11 cellular contexts compared by ENCODE assay signal in the genomic region with DNA sequence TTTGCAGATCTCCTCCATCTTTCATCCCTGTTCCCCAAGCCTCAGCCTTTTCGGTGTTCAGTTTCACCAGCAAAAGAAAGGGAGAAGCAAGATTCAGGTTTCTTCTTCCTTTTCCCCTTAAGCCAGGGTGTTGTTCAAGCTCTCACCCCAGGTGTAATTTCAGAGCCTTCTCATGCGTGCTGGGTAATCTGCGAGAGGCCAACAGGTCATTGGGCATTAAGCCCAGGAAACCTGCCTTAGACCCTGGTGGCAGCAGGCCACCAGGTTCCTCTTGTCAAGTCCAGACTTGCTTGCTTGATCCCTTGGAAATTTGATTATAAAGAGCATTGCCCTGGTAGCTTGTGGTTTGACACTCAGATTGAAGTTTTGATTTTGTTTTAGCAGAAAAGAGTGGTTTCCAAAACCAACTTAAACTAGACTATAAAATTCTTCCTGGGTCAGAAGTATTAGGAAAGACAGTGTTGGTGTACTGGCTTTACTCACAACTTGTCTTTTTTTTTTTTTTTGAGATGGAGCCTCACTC. TPM values are rescaled to one million over a fixed set of nuclear protein-coding genes. Genes with fewer than 3 reads are reported as not detected.
A peak's percentile ranks its signal among the peaks of the same experiment; 100 is the strongest.
DNase-seq lines count a peak whose midpoint lies in the region; ATAC-seq lines count a peak whose summit lies in the region.
"Had no signal": no experiment of that assay in that cellular context is flagged by ENCODE, and none has a peak within 500 bp of the region (broad histone marks: within the 10 kb centered on the region; RNA-seq: fewer than 3 reads in every experiment).

No MANE protein-coding gene starts in this region.

- no peaks in the 10 kb centered on the region for H3K4me1 ChIP-seq in trophoblast cell (ENCODE audit: control insufficient read depth in 1 of 2, insufficient read depth in 2 of 2, low read length in 2 of 2)

- H3K4ac ChIP-seq in trophoblast cell (ENCODE audit: low read depth, low read length), result peak overlapping the region; percentile 14

- no CpG with 5 or more reads among the region's 3 CpGs for WGBS in trophoblast cell (ENCODE audit: extremely low coverage, insufficient coverage, insufficient read length)

- no peak overlapping the region for H2BK120ac ChIP-seq in trophoblast cell (ENCODE audit: insufficient read depth, low read length, poor library complexity)

- no peak for ATAC-seq in effector memory CD8-positive, alpha-beta T cell (replicated peaks)
- no peak for ATAC-seq in GM21528 (IDR thresholded peaks at IDR 0.05; ENCODE audit: low FRiP score, unreplicated experiment)

- H3K27ac ChIP-seq in trophoblast cell (ENCODE audit: low read depth, low read length), result no peak overlapping the region

- peak overlapping the region; percentile 22 for H3K9ac ChIP-seq in trophoblast cell (ENCODE audit: low read length)

- H3K14ac ChIP-seq in trophoblast cell (ENCODE audit: low read length), result no peak overlapping the region

- peaks cover 13% of the 10 kb centered on the region for H3K4me1 Mint-ChIP-seq in T-helper 1 cell treated with Interleukin-12 subunit alpha and Interleukin-12 subunit beta and Interleukin-4 antibody, amounts not matched to agents 30 μg/mL and 1 μg/mL, for 36 hours (ENCODE audit: low read depth)
- H3K4me1 Mint-ChIP-seq in effector memory CD8-positive, alpha-beta T cell (ENCODE audit: low read depth in 2 of 2), result peaks cover under 1 to 2% of the 10 kb centered on the region in 2 donors

- H4K12ac ChIP-seq in trophoblast cell (ENCODE audit: low read depth, low read length), result no peak overlapping the region

- no peak overlapping the region for H3K4me3 Mint-ChIP-seq in T-helper 1 cell treated with Interleukin-12 subunit alpha and Interleukin-12 subunit beta and Interleukin-4 antibody, amounts not matched to agents 30 μg/mL and 1 μg/mL, for 36 hours
- no peak overlapping the region for H3K4me3 Mint-ChIP-seq in effector memory CD8-positive, alpha-beta T cell

- H3K18ac ChIP-seq in trophoblast cell (ENCODE audit: low read length), result no peak overlapping the region

- no peak overlapping the region for H2BK12ac ChIP-seq in trophoblast cell (ENCODE audit: low read length)

- H3K9me3 ChIP-seq in trophoblast cell (ENCODE audit: insufficient read depth, low read depth, low read length), result no peaks in the 10 kb centered on the region

- H3K79me1 ChIP-seq in trophoblast cell (ENCODE audit: low read length), result peaks cover 3% of the 10 kb centered on the region

- no peaks in the 10 kb centered on the region for H3K27me3 Mint-ChIP-seq in T-helper 1 cell treated with Interleukin-12 subunit alpha and Interleukin-12 subunit beta and Interleukin-4 antibody, amounts not matched to agents 30 μg/mL and 1 μg/mL, for 36 hours (ENCODE audit: low read depth)
- H3K27me3 Mint-ChIP-seq in effector memory CD8-positive, alpha-beta T cell, result no peaks in the 10 kb centered on the region

- H3K9me3 Mint-ChIP-seq in T-helper 1 cell treated with Interleukin-12 subunit alpha and Interleukin-12 subunit beta and Interleukin-4 antibody, amounts not matched to agents 30 μg/mL and 1 μg/mL, for 36 hours, result no peaks in the 10 kb centered on the region
- no peaks in the 10 kb centered on the region for H3K9me3 Mint-ChIP-seq in effector memory CD8-positive, alpha-beta T cell

- no peak overlapping the region for H3K4me3 ChIP-seq in trophoblast cell (ENCODE audit: low read depth, low read length)

- H2BK5ac ChIP-seq in trophoblast cell (ENCODE audit: low read depth, low read length, poor library complexity), result no peak overlapping the region

- H4K91ac ChIP-seq in trophoblast cell (ENCODE audit: low read depth, low read length), result no peak overlapping the region

- H3K27ac Mint-ChIP-seq in T-helper 1 cell treated with Interleukin-12 subunit alpha and Interleukin-12 subunit beta and Interleukin-4 antibody, amounts not matched to agents 30 μg/mL and 1 μg/mL, for 36 hours, result peak overlapping the region; percentile 59
- peak overlapping the region; percentile 41 to 55 for H3K27ac Mint-ChIP-seq in effector memory CD8-positive, alpha-beta T cell

- DNase-seq in T-helper 1 cell (no peak), NCI-H2196 (lab: John Stamatoyannopoulos, UW; ENCODE audit: unreplicated experiment) (peak; percentile 90), trophoblast cell (no peak), OCI-M1 (lab: John Stamatoyannopoulos, UW) (no peak), dermis blood vessel endothelial cell (no peak)
- no peak for DNase-seq in effector memory CD8-positive, alpha-beta T cell
- DNase-seq: AML-193, cerebellar nuclear complex, NCI-H1436 had no signal

- no peak overlapping the region for H2AK5ac ChIP-seq in trophoblast cell (ENCODE audit: low read length)

- H3K79me2 ChIP-seq in trophoblast cell (ENCODE audit: control insufficient read depth, insufficient read depth, low read length, poor library complexity), result no peaks in the 10 kb centered on the region

- no peak overlapping the region for H3K23ac ChIP-seq in trophoblast cell (ENCODE audit: low read length)

- peaks cover 21% of the 10 kb centered on the region for H3K36me3 Mint-ChIP-seq in T-helper 1 cell treated with Interleukin-12 subunit alpha and Interleukin-12 subunit beta and Interleukin-4 antibody, amounts not matched to agents 30 μg/mL and 1 μg/mL, for 36 hours (ENCODE audit: low read depth)
- H3K36me3 Mint-ChIP-seq in effector memory CD8-positive, alpha-beta T cell (ENCODE audit: insufficient read depth), result peaks cover 23% of the 10 kb centered on the region

- H3K4me2 ChIP-seq in trophoblast cell (ENCODE audit: low read length), result no peak overlapping the region

- peaks cover 18 to 31% of the 10 kb centered on the region in 2 experiments for H3K36me3 ChIP-seq in trophoblast cell (ENCODE audit: control insufficient read depth in 1 of 2, insufficient read depth in 2 of 2, low read length in 2 of 2)

- H2AFZ ChIP-seq in trophoblast cell (ENCODE audit: insufficient read depth, low read length, poor library complexity), result no peak overlapping the region

- H3K27me3 ChIP-seq in trophoblast cell (ENCODE audit: insufficient read depth, low read length), result no peaks in the 10 kb centered on the region

- no peak overlapping the region for H4K8ac ChIP-seq in trophoblast cell (ENCODE audit: low read depth, low read length)

RNA-seq across cellular contexts. Expression of a gene that starts 6.9 kb away (rescaled TPM):
- 105 and 110 TPM in 2 replicates for polyA plus RNA-seq in trophoblast cell (2013)
- 141 and 232 TPM in 2 replicates for total RNA-seq in dermis blood vessel endothelial cell

RNA-seq across cellular contexts. Expression of a gene that starts 26.4 kb away (rescaled TPM):
- 129 and 144 TPM in 2 replicates for polyA plus RNA-seq in trophoblast cell (2013)
- total RNA-seq in dermis blood vessel endothelial cell, result 88.2 and 114 TPM in 2 replicates

RNA-seq across cellular contexts. Expression of a gene that starts 35.8 kb away (rescaled TPM):
- 683 and 706 TPM in 2 replicates for polyA plus RNA-seq in trophoblast cell (2013)
- 698 and 775 TPM in 2 replicates for total RNA-seq in dermis blood vessel endothelial cell

RNA-seq across cellular contexts. Expression of a gene that starts 57.4 kb away (rescaled TPM):
- polyA plus RNA-seq in trophoblast cell (2013), result 5.5 and 5.7 TPM in 2 replicates
- 0.51 and 1.4 TPM in 2 replicates for total RNA-seq in dermis blood vessel endothelial cell

RNA-seq across cellular contexts. Expression of a gene that starts 57.6 kb away (rescaled TPM):
- 3.0 TPM in 2 replicates for polyA plus RNA-seq in trophoblast cell (2013)
- total RNA-seq in dermis blood vessel endothelial cell, result 0.23 and 1.0 TPM in 2 replicates
